Comparison of ENCODE assay signal across 9 cellular contexts in the genomic region with DNA sequence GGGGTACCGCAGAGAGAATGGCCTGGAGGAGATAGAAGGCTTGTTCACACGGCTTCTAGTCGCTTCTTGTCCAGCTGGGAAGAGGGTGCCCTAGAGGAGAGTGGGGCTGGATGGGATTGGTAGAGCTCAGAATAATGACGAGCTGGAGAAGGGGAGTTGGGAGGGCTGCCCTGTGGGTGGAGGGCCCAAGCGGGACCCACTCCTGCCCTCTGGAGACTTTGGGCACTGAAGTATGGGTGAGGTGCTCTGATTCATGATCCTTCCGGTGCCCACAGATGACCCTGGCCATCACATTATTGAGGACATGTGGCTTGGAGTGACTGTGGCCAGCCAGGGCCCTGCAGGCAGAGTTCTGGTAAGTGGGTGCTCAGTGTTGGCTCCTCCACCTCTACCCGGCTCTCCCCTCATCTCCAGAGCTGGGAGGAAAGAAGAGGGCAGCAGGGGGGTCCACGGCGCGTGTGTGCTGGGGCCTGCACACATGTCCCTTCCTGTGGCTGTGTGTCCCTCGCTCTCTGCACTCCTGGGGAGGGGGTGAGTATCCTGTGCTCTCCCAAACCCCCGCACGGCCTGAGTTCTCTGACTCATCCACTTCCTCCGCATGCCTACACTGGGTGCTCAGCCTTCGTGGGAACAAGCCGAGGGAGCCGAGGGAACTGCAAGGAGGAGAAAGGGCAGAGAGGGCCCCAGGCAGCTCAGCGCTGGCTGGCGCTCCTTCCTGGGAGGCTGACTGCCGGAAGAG. TPM values are rescaled to one million over a fixed set of nuclear protein-coding genes. Genes with fewer than 3 reads are reported as not detected.
A peak's percentile ranks its signal among the peaks of the same experiment; 100 is the strongest.
DNase-seq lines count a peak whose midpoint lies in the region; ATAC-seq lines count a peak whose summit lies in the region.
"Had no signal": no experiment of that assay in that cellular context is flagged by ENCODE, and none has a peak within 500 bp of the region (broad histone marks: within the 10 kb centered on the region; RNA-seq: fewer than 3 reads in every experiment).

No MANE protein-coding gene starts in this region.

- H3K27ac Mint-ChIP-seq in activated T-cell treated with anti-CD3 and anti-CD28 coated beads, Interleukin-2, amount 50 U/mL, for 72 hours = no peak overlapping the region
- H3K27ac Mint-ChIP-seq: CD4-positive, CD25-positive, alpha-beta regulatory T cell had no signal

- H3K4me3 Mint-ChIP-seq in activated T-cell treated with anti-CD3 and anti-CD28 coated beads, Interleukin-2, amount 50 U/mL, for 72 hours = no peak overlapping the region
- H3K4me3 Mint-ChIP-seq: CD4-positive, CD25-positive, alpha-beta regulatory T cell had no signal

- H3K36me3 ChIP-seq in MG63 = peaks cover 78% of the 10 kb centered on the region
- peaks cover 7 to 35% of the 10 kb centered on the region in 2 donors for H3K36me3 ChIP-seq in duodenal mucosa (ENCODE audit: control insufficient read depth in 1 of 2, insufficient read depth in 2 of 2, low read length in 2 of 2)
- peaks cover 6 to 8% of the 10 kb centered on the region in 2 donors for H3K36me3 ChIP-seq in muscle layer of duodenum (ENCODE audit: control insufficient read depth in 1 of 2, insufficient read depth in 2 of 2, low read length in 2 of 2)

- H3K4me3 ChIP-seq in MG63 (no peak overlapping the region), duodenal mucosa (ENCODE audit: low read depth in 1 of 2, low read length in 2 of 2) (no peak overlapping the region), muscle layer of duodenum (ENCODE audit: low read depth in 1 of 2, low read length in 2 of 2) (no peak overlapping the region)

- H3K4me1 Mint-ChIP-seq in activated T-cell treated with anti-CD3 and anti-CD28 coated beads, Interleukin-2, amount 50 U/mL, for 72 hours (ENCODE audit: low read depth) = no peaks in the 10 kb centered on the region

- H3K36me3 Mint-ChIP-seq in activated T-cell treated with anti-CD3 and anti-CD28 coated beads, Interleukin-2, amount 50 U/mL, for 72 hours (ENCODE audit: insufficient read depth in 2 of 2) = no peaks in the 10 kb centered on the region

- H3K27me3 ChIP-seq in MG63 (no peaks in the 10 kb centered on the region), duodenal mucosa (ENCODE audit: control insufficient read depth in 1 of 2, insufficient read depth in 2 of 2, low read length in 2 of 2) (no peaks in the 10 kb centered on the region), muscle layer of duodenum (ENCODE audit: low read depth, low read length) (no peaks in the 10 kb centered on the region)

- H3K9me3 Mint-ChIP-seq in activated T-cell treated with anti-CD3 and anti-CD28 coated beads, Interleukin-2, amount 50 U/mL, for 72 hours = no peaks in the 10 kb centered on the region
- H3K9me3 Mint-ChIP-seq: CD4-positive, CD25-positive, alpha-beta regulatory T cell had no signal

- intact Hi-C loops in posterior vena cava (cut with DNase I) = no loop called here

- H3K4me1 ChIP-seq in duodenal mucosa (ENCODE audit: control insufficient read depth in 1 of 2, insufficient read depth in 2 of 2, low read length in 2 of 2) (peaks cover 44% of the 10 kb centered on the region in 2 donors), muscle layer of duodenum (ENCODE audit: control insufficient read depth in 1 of 2, insufficient read depth in 2 of 2, low read length in 2 of 2) (peaks cover 18 to 48% of the 10 kb centered on the region in 2 donors)

- H3K27ac ChIP-seq in duodenal mucosa (ENCODE audit: low read depth, low read length) (peak overlapping the region; percentile 71), muscle layer of duodenum (ENCODE audit: low read length) (peak overlapping the region; percentile 7)

- H3K9me3 ChIP-seq in MG63 = no peaks in the 10 kb centered on the region
- no peaks in the 10 kb centered on the region for H3K9me3 ChIP-seq in duodenal mucosa (ENCODE audit: control insufficient read depth in 1 of 2, low read length in 2 of 2)
- H3K9me3 ChIP-seq in muscle layer of duodenum (ENCODE audit: control insufficient read depth in 1 of 2, low read length in 2 of 2) = no peaks in the 10 kb centered on the region

- DNase-seq in 8988T (peak; percentile 88), MG63 (peak; percentile 99), posterior vena cava (ENCODE audit: low spot score) (no peak)
- DNase-seq in activated T-cell treated with anti-CD3 and anti-CD28 coated beads, Interleukin-2, amount 50 U/mL, for 72 hours = no peak
- no peak for DNase-seq in stimulated activated CD4-positive, alpha-beta T cell treated with anti-CD3 and anti-CD28 coated beads, Interleukin-1b, Interleukin-23, amount 100 ng/mL, for 48 hours
- DNase-seq in activated CD4-positive, alpha-beta T cell treated with anti-CD3 and anti-CD28 coated beads for 4 hours = no peak
- DNase-seq: CD4-positive, CD25-positive, alpha-beta regulatory T cell had no signal

- H3K9ac ChIP-seq in duodenal mucosa (ENCODE audit: low read depth in 1 of 2, low read length in 2 of 2) = no peak overlapping the region

- ATAC-seq in activated T-cell treated with anti-CD3 and anti-CD28 coated beads, Interleukin-2, amount 50 U/mL, for 72 hours (replicated peaks in 1 of 2) = no peak

- no peaks in the 10 kb centered on the region for H3K27me3 Mint-ChIP-seq in activated T-cell treated with anti-CD3 and anti-CD28 coated beads, Interleukin-2, amount 50 U/mL, for 72 hours (ENCODE audit: low read depth)
- H3K27me3 Mint-ChIP-seq: CD4-positive, CD25-positive, alpha-beta regulatory T cell had no signal

RNA-seq across cellular contexts. Expression of gene ITGA3, which starts 8.5 kb away (rescaled TPM):
- 162 and 248 TPM in 2 replicates for total RNA-seq in MG63 (2014; rRNA removed; shearing (Covaris generic); ENCODE audit: low replicate concordance)
- 10 to 100 TPM; 16.6 to 16.9 TPM for total RNA-seq in activated T-cell treated with anti-CD3 and anti-CD28 coated beads, Interleukin-2, amount 50 U/mL, for 72 hours
- total RNA-seq in posterior vena cava = 10 to 100 TPM; 56.3 to 80.3 TPM

RNA-seq across cellular contexts. Expression of gene PDK2, which starts 30.7 kb away (rescaled TPM):
- 16.9 and 25.8 TPM in 2 replicates for total RNA-seq in MG63 (2014; rRNA removed; shearing (Covaris generic); ENCODE audit: low replicate concordance)
- 10 to 100 TPM; 26.6 to 34.6 TPM for total RNA-seq in activated T-cell treated with anti-CD3 and anti-CD28 coated beads, Interleukin-2, amount 50 U/mL, for 72 hours
- 10 to 100 TPM; 26.0 to 27.7 TPM for total RNA-seq in posterior vena cava

Comparison
In these comparisons a context has a peak if more than half of its experiments do, and no peak if none do; other contexts are left out.
1. DNase-seq: peak in 8988T (single experiment) and MG63 (single experiment); none in activated T-cell treated with anti-CD3 and anti-CD28 coated beads, Interleukin-2, amount 50 U/mL, for 72 hours (0 of 2), stimulated activated CD4-positive, alpha-beta T cell treated with anti-CD3 and anti-CD28 coated beads, Interleukin-1b, Interleukin-23, amount 100 ng/mL, for 48 hours (single experiment), activated CD4-positive, alpha-beta T cell treated with anti-CD3 and anti-CD28 coated beads for 4 hours (0 of 2) and posterior vena cava (single experiment).